15 cellular contexts compared by ENCODE assay signal in the genomic region with DNA sequence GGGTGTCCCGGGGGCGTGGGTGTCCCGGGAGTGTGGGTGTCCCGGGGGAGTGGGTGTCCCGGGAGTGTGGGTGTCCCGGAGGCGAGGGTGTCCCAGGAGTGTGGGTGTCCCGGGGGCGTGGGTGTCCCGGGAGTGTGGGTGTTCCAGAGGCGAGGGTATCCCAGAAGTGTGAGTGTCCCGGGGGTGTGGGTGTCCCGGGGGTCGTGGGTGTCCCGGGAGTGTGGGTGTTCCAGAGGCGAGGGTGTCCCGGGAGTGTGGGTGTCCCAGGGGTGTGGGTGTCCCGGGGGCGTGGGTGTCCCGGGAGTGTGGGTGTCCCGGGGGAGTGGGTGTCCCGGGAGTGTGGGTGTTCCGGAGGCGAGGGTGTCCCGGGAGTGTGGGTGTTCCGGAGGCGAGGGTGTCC. TPM values are rescaled to one million over a fixed set of nuclear protein-coding genes. Genes with fewer than 3 reads are reported as not detected.
"Had no signal": no experiment of that assay in that cellular context is flagged by ENCODE, and none has a peak within 500 bp of the region (broad histone marks: within the 10 kb centered on the region; RNA-seq: fewer than 3 reads in every experiment).

No MANE protein-coding gene starts in this region.

RNA-seq across cellular contexts. Expression of gene F7, which starts 2.9 kb away (rescaled TPM):
- total RNA-seq: activated B cell treated with CpG ODN at 0.5 μM for 24 hours; activated CD4-positive, alpha-beta T cell treated with anti-CD3 and anti-CD28 coated beads, Interleukin-2, amount 10 ng/mL, durations not matched to agents 24 days and 14 days; activated naive CD4-positive, alpha-beta T cell treated with anti-CD3 and anti-CD28 coated beads, Interleukin-2, amount 50 U/mL, for 72 hours; activated T-cell treated with anti-CD3 and anti-CD28 coated beads, Interleukin-2, amount 50 U/mL, for 72 hours; activated T-helper 1 cell treated with anti-CD3 and anti-CD28 coated beads, Interleukin-12 subunit alpha, Interleukin-12 subunit beta, Interleukin-2, Interleukin-4 antibody, amounts not matched to agents 30 ng/mL and 10 ng/mL and 1 ng/mL, durations not matched to agents 14 hours and 24 hours and 36 hours; bronchial epithelial cell had no signal
- polyA plus RNA-seq: cardiac muscle cell had no signal

RNA-seq across cellular contexts. Expression of gene F10, which starts 14.1 kb away (rescaled TPM):
- total RNA-seq: activated B cell treated with CpG ODN at 0.5 μM for 24 hours; activated CD4-positive, alpha-beta memory T cell treated with anti-CD3 and anti-CD28 coated beads for 36 hours; activated CD4-positive, alpha-beta T cell treated with anti-CD3 and anti-CD28 coated beads, Interleukin-2, amount 10 ng/mL, durations not matched to agents 24 days and 14 days; activated CD8-positive, alpha-beta memory T cell treated with anti-CD3 and anti-CD28 coated beads for 36 hours; activated CD8-positive, alpha-beta T cell treated with anti-CD3 and anti-CD28 coated beads for 36 hours; activated naive CD4-positive, alpha-beta T cell treated with anti-CD3 and anti-CD28 coated beads for 36 hours; activated naive CD4-positive, alpha-beta T cell treated with anti-CD3 and anti-CD28 coated beads, Interleukin-2, amount 50 U/mL, for 72 hours; activated naive CD8-positive, alpha-beta T cell treated with anti-CD3 and anti-CD28 coated beads for 36 hours; activated T-cell treated with anti-CD3 and anti-CD28 coated beads, Interleukin-2, amount 50 U/mL, for 4 hours; activated T-cell treated with anti-CD3 and anti-CD28 coated beads, Interleukin-2, amount 50 U/mL, for 72 hours; activated T-helper 1 cell treated with anti-CD3 and anti-CD28 coated beads, Interleukin-12 subunit alpha, Interleukin-12 subunit beta, Interleukin-2, Interleukin-4 antibody, amounts not matched to agents 30 ng/mL and 10 ng/mL and 1 ng/mL, durations not matched to agents 14 hours and 24 hours and 36 hours had no signal

RNA-seq across cellular contexts. Expression of gene PROZ, which starts 49.9 kb away (rescaled TPM):
- total RNA-seq: activated B cell treated with CpG ODN at 0.5 μM for 24 hours; activated CD4-positive, alpha-beta memory T cell treated with anti-CD3 and anti-CD28 coated beads for 36 hours; activated CD4-positive, alpha-beta T cell treated with anti-CD3 and anti-CD28 coated beads, Interleukin-2, amount 10 ng/mL, durations not matched to agents 24 days and 14 days; activated CD8-positive, alpha-beta memory T cell treated with anti-CD3 and anti-CD28 coated beads for 36 hours; activated CD8-positive, alpha-beta T cell treated with anti-CD3 and anti-CD28 coated beads for 36 hours; activated naive CD4-positive, alpha-beta T cell treated with anti-CD3 and anti-CD28 coated beads for 36 hours; activated T-cell treated with anti-CD3 and anti-CD28 coated beads, Interleukin-2, amount 50 U/mL, for 4 hours; activated T-cell treated with anti-CD3 and anti-CD28 coated beads, Interleukin-2, amount 50 U/mL, for 72 hours; activated T-helper 1 cell treated with anti-CD3 and anti-CD28 coated beads, Interleukin-12 subunit alpha, Interleukin-12 subunit beta, Interleukin-2, Interleukin-4 antibody, amounts not matched to agents 30 ng/mL and 10 ng/mL and 1 ng/mL, durations not matched to agents 14 hours and 24 hours and 36 hours; adrenal gland; ascending aorta; bronchial epithelial cell; cardiac muscle cell had no signal
- polyA plus RNA-seq: adrenal gland had no signal
